In the genomic region with DNA sequence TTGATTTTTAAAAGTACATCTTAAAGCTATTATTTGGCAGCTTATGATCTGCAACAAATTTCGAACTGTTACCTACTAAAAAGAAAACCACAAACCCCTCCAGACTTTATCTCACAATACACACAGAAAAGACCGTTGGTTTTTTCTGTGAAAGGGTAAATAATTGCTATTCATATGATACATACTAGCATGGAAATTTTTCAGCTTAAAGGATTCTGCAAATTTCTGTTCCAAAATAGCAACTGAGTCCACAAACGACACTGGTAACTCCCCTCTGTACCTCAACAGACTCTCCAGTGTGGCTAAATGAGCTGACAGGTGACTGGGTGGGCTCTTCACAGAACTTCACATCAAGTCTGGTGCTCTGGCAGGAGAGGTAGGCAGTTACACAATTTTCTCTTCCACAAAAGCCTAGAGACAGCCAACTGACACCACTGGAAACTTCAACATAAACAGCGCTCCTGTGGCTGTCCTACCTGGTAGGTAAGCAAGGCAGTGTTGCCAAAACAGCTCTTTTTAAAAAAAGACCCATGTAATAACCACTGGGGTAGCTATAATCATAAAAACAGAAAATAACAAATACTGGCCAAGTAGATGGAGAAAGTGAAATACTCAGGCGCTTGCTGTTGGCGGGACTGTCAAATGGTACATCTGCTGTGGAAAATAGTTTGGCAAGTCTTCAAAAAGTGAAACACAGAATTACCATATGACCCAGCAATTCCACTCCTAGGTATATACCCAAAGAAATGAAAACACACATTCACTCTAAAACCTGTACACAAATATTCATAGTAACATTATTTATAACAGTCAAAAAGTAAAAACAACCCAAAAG, we compare ENCODE assay signal across 13 cellular contexts. TPM values are rescaled to one million over a fixed set of nuclear protein-coding genes. Genes with fewer than 3 reads are reported as not detected.
DNase-seq lines count a peak whose midpoint lies in the region; ATAC-seq and TF ChIP-seq lines count a peak whose summit lies in the region.
"Had no signal": no experiment of that assay in that cellular context is flagged by ENCODE, and none has a peak within 500 bp of the region (broad histone marks: within the 10 kb centered on the region; RNA-seq: fewer than 3 reads in every experiment).

No MANE protein-coding gene starts in this region.

- H3K36me3 ChIP-seq in CD8-positive, alpha-beta T cell (ENCODE audit: insufficient read depth, low read length) = no peaks in the 10 kb centered on the region
- no peaks in the 10 kb centered on the region for H3K36me3 ChIP-seq in mesendoderm (ENCODE audit: control insufficient read depth, insufficient read depth, low read length)
- H3K36me3 ChIP-seq in osteoblast (ENCODE audit: insufficient read depth, low read length) = no peaks in the 10 kb centered on the region
- H3K36me3 ChIP-seq: left lung, WERI-Rb-1 had no signal

- no peak for DNase-seq in CD8-positive, alpha-beta T cell
- peak; percentile 97 for DNase-seq in Jurkat, Clone E6-1 (ENCODE audit: low read depth, low spot score)
- DNase-seq in activated CD8-positive, alpha-beta T cell treated with anti-CD3 and anti-CD28 coated beads for 36 hours = no peak
- no peak for DNase-seq in mesendoderm
- no peak for DNase-seq in osteoblast (ENCODE audit: insufficient read length, low spot score, missing footprints)
- DNase-seq in Calu3 = no peak
- DNase-seq: KG1, left lung, nucleus accumbens, WERI-Rb-1 had no signal

- H3K4me1 ChIP-seq in CD8-positive, alpha-beta T cell (ENCODE audit: insufficient read depth, low read length) = peaks cover 56% of the 10 kb centered on the region
- H3K4me1 ChIP-seq in mesendoderm (ENCODE audit: control insufficient read depth, low read depth, low read length) (no peaks in the 10 kb centered on the region), osteoblast (ENCODE audit: insufficient read depth, low read length) (peaks cover 43% of the 10 kb centered on the region)

- peaks cover 61% of the 10 kb centered on the region for H3K79me2 ChIP-seq in mesendoderm (ENCODE audit: control insufficient read depth, insufficient read depth, low read length)
- peaks cover 86% of the 10 kb centered on the region for H3K79me2 ChIP-seq in osteoblast (ENCODE audit: insufficient read depth, low read length)

- CTCF ChIA-PET in CD8-positive, alpha-beta T cell (lab: Charles Lee) = interaction anchor here (1.0 to 2.1 kb wide), 2 partner anchors 10 to 17 kb away, joined by 3 to 10 read pairs; no protein-coding TSS in a partner anchor
- CTCF ChIA-PET in activated CD8-positive, alpha-beta T cell treated with anti-CD3 and anti-CD28 coated beads for 36 hours (lab: Charles Lee) = interaction anchor here (0.7 to 2.3 kb wide), 5 partner anchors 16 to 139 kb away, joined by 3 to 9 read pairs (median 3); no protein-coding TSS in a partner anchor
- CTCF ChIA-PET in Calu3 (lab: Charles Lee) = interaction anchor here (0.6 kb wide), 2 partner anchors 390 to 450 kb away, joined by 6 to 7 read pairs; no protein-coding TSS in a partner anchor

- H3K9me3 Mint-ChIP-seq in CD8-positive, alpha-beta T cell = no peaks in the 10 kb centered on the region
- no peaks in the 10 kb centered on the region for H3K9me3 Mint-ChIP-seq in activated CD8-positive, alpha-beta T cell treated with anti-CD3 and anti-CD28 coated beads for 36 hours
- H3K9me3 Mint-ChIP-seq in Calu3 (ENCODE audit: low read depth, unreplicated experiment) = no peaks in the 10 kb centered on the region

- no peak overlapping the region for H3K9ac ChIP-seq in mesendoderm (ENCODE audit: low read length)

- no peak for ATAC-seq in CD8-positive, alpha-beta T cell
- no peak for ATAC-seq in activated CD8-positive, alpha-beta T cell treated with anti-CD3 and anti-CD28 coated beads for 36 hours
- ATAC-seq in HG02759 (IDR thresholded peaks at IDR 0.05; ENCODE audit: unreplicated experiment) (no peak), GM21576 (IDR thresholded peaks at IDR 0.05; ENCODE audit: unreplicated experiment) (no peak)
- ATAC-seq: left lung had no signal

- H3K79me1 ChIP-seq in mesendoderm (ENCODE audit: low read length) = peaks cover 29% of the 10 kb centered on the region

- no peaks in the 10 kb centered on the region for H3K27me3 ChIP-seq in CD8-positive, alpha-beta T cell (ENCODE audit: insufficient read depth, low read length)
- H3K27me3 ChIP-seq in mesendoderm (ENCODE audit: insufficient read depth, low read length, poor library complexity) (no peaks in the 10 kb centered on the region), osteoblast (ENCODE audit: insufficient read depth, low read length) (no peaks in the 10 kb centered on the region)
- H3K27me3 ChIP-seq: left lung had no signal

- no peak overlapping the region for H3K56ac ChIP-seq in mesendoderm (ENCODE audit: low read length)

- BruUV-seq in Calu3 (replicated peaks; lab: Mats Ljungman, UMichigan) = no TSS peak

- H2AK5ac ChIP-seq in mesendoderm (ENCODE audit: low read length) = no peak overlapping the region

- intact Hi-C loops in CD8-positive, alpha-beta T cell (cut with DNase I, micrococcal nuclease) = no loop called here
- intact Hi-C loops in activated CD8-positive, alpha-beta T cell treated with anti-CD3 and anti-CD28 coated beads for 36 hours (cut with micrococcal nuclease) = loop anchor here (5.0 to 10.0 kb wide), 2 partner anchors 36 to 114 kb away; a partner anchor contains a TSS
- intact Hi-C loops in Calu3 (cut with micrococcal nuclease; ENCODE audit: unreplicated experiment) = no loop called here

- H2BK5ac ChIP-seq in mesendoderm (ENCODE audit: low read length) = no peak overlapping the region

- WGBS in mesendoderm (ENCODE audit: extremely low coverage, insufficient coverage, low lambda C conversion rate) = no CpG with 5 or more reads among the region's 6 CpGs

- no peaks in the 10 kb centered on the region for H3K36me3 Mint-ChIP-seq in CD8-positive, alpha-beta T cell
- peaks cover 15% of the 10 kb centered on the region for H3K36me3 Mint-ChIP-seq in activated CD8-positive, alpha-beta T cell treated with anti-CD3 and anti-CD28 coated beads for 36 hours (ENCODE audit: low read depth)
- H3K36me3 Mint-ChIP-seq in Calu3 (ENCODE audit: insufficient read depth, unreplicated experiment) = no peaks in the 10 kb centered on the region

- no peak overlapping the region for H2AFZ ChIP-seq in osteoblast (ENCODE audit: low read length)

- peak overlapping the region; percentile 58 for H3K27ac Mint-ChIP-seq in CD8-positive, alpha-beta T cell
- peak overlapping the region; percentile 73 for H3K27ac Mint-ChIP-seq in activated CD8-positive, alpha-beta T cell treated with anti-CD3 and anti-CD28 coated beads for 36 hours
- H3K27ac Mint-ChIP-seq in Calu3 (ENCODE audit: unreplicated experiment) = no peak overlapping the region

- H2BK120ac ChIP-seq in mesendoderm (ENCODE audit: low read depth, low read length) = no peak overlapping the region

- H4K5ac ChIP-seq in mesendoderm (ENCODE audit: low read length) = no peak overlapping the region

- H3K18ac ChIP-seq in mesendoderm (ENCODE audit: low read length) = no peak overlapping the region

- peaks cover 8% of the 10 kb centered on the region for H4K20me1 ChIP-seq in osteoblast (ENCODE audit: insufficient read depth, low read length)

- POLR2A ChIA-PET in CD8-positive, alpha-beta T cell (lab: Charles Lee) = interaction anchor here (0.9 to 5.1 kb wide), 7 partner anchors 9 to 37 kb away, joined by 3 to 23 read pairs (median 6); a partner anchor contains a TSS
- POLR2A ChIA-PET in activated CD8-positive, alpha-beta T cell treated with anti-CD3 and anti-CD28 coated beads for 36 hours (lab: Charles Lee) = interaction anchor here (1.0 to 1.4 kb wide), 5 partner anchors 17 to 36 kb away, joined by 3 to 4 read pairs (median 4); no protein-coding TSS in a partner anchor

- no peaks in the 10 kb centered on the region for H3K9me3 ChIP-seq in CD8-positive, alpha-beta T cell (ENCODE audit: low read length)
- no peaks in the 10 kb centered on the region for H3K9me3 ChIP-seq in osteoblast (ENCODE audit: low read depth, low read length)
- H3K9me3 ChIP-seq: left lung had no signal

- H3K27ac ChIP-seq in CD8-positive, alpha-beta T cell (ENCODE audit: low read depth, low read length) = no peak overlapping the region
- no peak overlapping the region for H3K27ac ChIP-seq in mesendoderm (ENCODE audit: low read depth, low read length)
- H3K27ac ChIP-seq in osteoblast (ENCODE audit: low read depth, low read length) = no peak overlapping the region
- H3K27ac ChIP-seq: coronary artery, WERI-Rb-1 had no signal

- TF ChIP-seq CTCF in CD8-positive, alpha-beta T cell (IDR thresholded peaks at IDR 0.05) = no peak
- TF ChIP-seq CTCF in activated CD8-positive, alpha-beta T cell treated with anti-CD3 and anti-CD28 coated beads for 36 hours (IDR thresholded peaks at IDR 0.05) = no peak
- TF ChIP-seq CTCF in osteoblast (IDR thresholded peaks at IDR 0.05; ENCODE audit: extremely low read depth, low read depth, low read length) (no peak), Calu3 (IDR thresholded peaks at IDR 0.05; ENCODE audit: unreplicated experiment) (no peak)

- H3K23ac ChIP-seq in mesendoderm (ENCODE audit: low read length) = no peak overlapping the region

- no peak overlapping the region for H3K4ac ChIP-seq in mesendoderm (ENCODE audit: low read depth, low read length)

- no peak overlapping the region for H3K4me3 ChIP-seq in CD8-positive, alpha-beta T cell (ENCODE audit: low read depth, low read length)
- peak overlapping the region; percentile 55 for H3K4me3 ChIP-seq in Jurkat, Clone E6-1 (ENCODE audit: low read length)
- H3K4me3 ChIP-seq in mesendoderm (ENCODE audit: low read length) (no peak overlapping the region), osteoblast (ENCODE audit: insufficient read depth, low read length) (no peak overlapping the region)
- H3K4me3 ChIP-seq: coronary artery, left lung had no signal

- H3K4me2 ChIP-seq in mesendoderm (ENCODE audit: low read length) (no peak overlapping the region), osteoblast (ENCODE audit: insufficient read depth, low read length) (no peak overlapping the region)

- peak overlapping the region; percentile 93 for H4K8ac ChIP-seq in mesendoderm (ENCODE audit: low read depth, low read length)

- H2BK15ac ChIP-seq in mesendoderm (replicated peaks; ENCODE audit: low read depth) = no peak overlapping the region

- H3K4me1 Mint-ChIP-seq in CD8-positive, alpha-beta T cell (ENCODE audit: low read depth) = peaks cover 93% of the 10 kb centered on the region
- H3K4me1 Mint-ChIP-seq in activated CD8-positive, alpha-beta T cell treated with anti-CD3 and anti-CD28 coated beads for 36 hours (ENCODE audit: low read depth) = peaks cover 91% of the 10 kb centered on the region
- H3K4me1 Mint-ChIP-seq in Calu3 (ENCODE audit: low read depth, unreplicated experiment) = peaks cover 13% of the 10 kb centered on the region

- H3K4me3 Mint-ChIP-seq in CD8-positive, alpha-beta T cell = peak overlapping the region; percentile 4
- H3K4me3 Mint-ChIP-seq in activated CD8-positive, alpha-beta T cell treated with anti-CD3 and anti-CD28 coated beads for 36 hours = peak overlapping the region; percentile 31
- no peak overlapping the region for H3K4me3 Mint-ChIP-seq in Calu3 (ENCODE audit: low read depth, unreplicated experiment)

- H3K27me3 Mint-ChIP-seq in CD8-positive, alpha-beta T cell (ENCODE audit: low read depth) = no peaks in the 10 kb centered on the region
- H3K27me3 Mint-ChIP-seq in activated CD8-positive, alpha-beta T cell treated with anti-CD3 and anti-CD28 coated beads for 36 hours = no peaks in the 10 kb centered on the region
- H3K27me3 Mint-ChIP-seq in Calu3 (ENCODE audit: unreplicated experiment) = no peaks in the 10 kb centered on the region

RNA-seq across cellular contexts. Expression of a gene that starts 37.8 kb away (rescaled TPM):
- total RNA-seq in CD8-positive, alpha-beta T cell = 10 to 100 TPM; 79.1 to 82.7 TPM
- 363 TPM for polyA plus RNA-seq in Jurkat, Clone E6-1 (2012; ENCODE audit: insufficient read depth, insufficient read length)
- total RNA-seq in activated CD8-positive, alpha-beta T cell treated with anti-CD3 and anti-CD28 coated beads for 36 hours = 10 to 100 TPM; 88.3 to 92.7 TPM
- polyA plus RNA-seq in mesendoderm (2013, experiment 1 of 2) = 130 TPM
- polyA plus RNA-seq in mesendoderm (2013, experiment 2 of 2) = 128 TPM
- total RNA-seq in osteoblast (75.3 and 76.6 TPM in 2 replicates), Calu3 (2022) (95.7 and 114 TPM in 2 replicates)
